Comparison of ENCODE assay signal across 8 cellular contexts in the genomic region with DNA sequence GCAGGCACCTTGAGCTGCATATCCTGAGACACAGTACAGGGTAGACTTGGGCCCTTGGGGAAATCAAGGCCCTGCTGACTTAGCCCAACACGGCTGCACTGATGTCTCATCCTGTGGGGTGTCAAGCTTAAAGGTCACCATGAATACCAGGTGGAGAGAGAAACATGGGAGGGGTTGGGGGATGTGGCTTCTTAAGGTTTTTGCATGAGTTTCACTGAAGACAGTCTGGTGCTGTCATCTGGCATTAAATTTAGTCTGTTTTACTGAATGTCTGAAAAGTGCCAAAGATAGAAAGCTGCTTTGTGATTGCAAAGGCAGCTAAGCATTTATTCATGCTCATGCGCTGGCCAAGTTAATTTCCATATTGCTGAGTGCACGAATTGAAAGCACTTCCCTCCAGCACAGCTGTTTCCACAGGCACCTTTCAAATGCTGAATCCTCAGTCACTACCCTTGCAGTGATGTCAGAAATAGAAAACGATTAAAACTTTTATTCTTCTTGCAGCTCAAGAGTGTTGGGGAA.
DNase-seq lines count a peak whose midpoint lies in the region; ATAC-seq, FAIRE-seq and TF ChIP-seq lines count a peak whose summit lies in the region.

No MANE protein-coding gene starts in this region.

- no peaks in the 10 kb centered on the region for H3K79me2 ChIP-seq in K562 (ENCODE audit: control insufficient read depth, insufficient read depth, low read length)

- no peak for TF ChIP-seq RAD21 in K562 (CRISPR knock-in tag; conservative IDR thresholded peaks at IDR 0.05 in 1 of 2, IDR thresholded peaks at IDR 0.05 in 1 of 2)

- in situ Hi-C loops in K562 (cut with MboI), result no loop called here

- H3K4me1 ChIP-seq in K562 (replicated peaks in 1 of 2; ENCODE audit: control insufficient read depth in 2 of 2, insufficient read depth in 2 of 2, low read length in 2 of 2), result peaks cover 0 to 12% of the 10 kb centered on the region in 2 experiments; a peak in 2 of 5 replicates

- no peaks in the 10 kb centered on the region for H3K27me3 ChIP-seq in K562 (ENCODE audit: control insufficient read depth in 2 of 2, insufficient read depth in 2 of 2, low read length in 2 of 2)

- H3K36me3 ChIP-seq in K562 (ENCODE audit: control insufficient read depth, insufficient read depth, low read length), result no peaks in the 10 kb centered on the region

- peak; percentile 91 for ATAC-seq in GM21447 (IDR thresholded peaks at IDR 0.05; ENCODE audit: unreplicated experiment)
- ATAC-seq in HG03571 (IDR thresholded peaks at IDR 0.05; ENCODE audit: unreplicated experiment), result peak; percentile 85
- no peak for ATAC-seq in K562
- peak; percentile 90 for ATAC-seq in stimulated activated effector memory CD8-positive, alpha-beta T cell treated with anti-CD3 and anti-CD28 coated beads, Interleukin-12 subunit alpha, Interleukin-12 subunit beta, amount 100 ng/mL, for 72 hours

- no TSS peak for BruUV-seq in K562 (replicated peaks; lab: Mats Ljungman, UMichigan)

- CTCF ChIA-PET in K562 (lab: Yijun Ruan, JAX; ENCODE audit: low intra/inter-chr PET ratio), result no interaction called here

- 68% methylated on average over 4 of the region's 4 CpGs for WGBS in K562 (ENCODE audit: insufficient coverage, low coverage, missing lambda C conversion rate)

- no peak overlapping the region for H3K9ac ChIP-seq in K562 (ENCODE audit: insufficient read depth in 1 of 2, low read depth in 2 of 2, low read length in 2 of 2)

- FAIRE-seq in GM12892 (lab: Jason Lieb, UNC) (peak; percentile 94), K562 (lab: Jason Lieb, UNC) (no peak), RCC 7860 (lab: Jason Lieb, UNC) (no peak)

- H3K4me3 ChIP-seq in K562, result no peak overlapping the region

- no peak overlapping the region for H3K27ac ChIP-seq in K562 (ENCODE audit: extremely low read depth, low read depth, low read length)

- POLR2A ChIA-PET in K562 (lab: Yijun Ruan, JAX), result interaction anchor here (0.7 to 1.2 kb wide), 5 partner anchors 9 to 25 kb away, joined by 3 to 4 read pairs (median 3); no protein-coding TSS in a partner anchor

- no peak for TF ChIP-seq CTCF in K562 (IDR thresholded peaks at IDR 0.05 in 2 of 3, conservative IDR thresholded peaks at IDR 0.05 in 1 of 3; ENCODE audit: insufficient read depth in 2 of 3, low read depth in 1 of 3, low read length in 3 of 3)

- TF ChIP-seq POLR2A in GM12892 (IDR thresholded peaks at IDR 0.05; ENCODE audit: low read depth, low read length) (no peak), K562 (conservative IDR thresholded peaks at IDR 0.05) (no peak)

- H3K9me3 Mint-ChIP-seq in stimulated activated effector memory CD8-positive, alpha-beta T cell treated with anti-CD3 and anti-CD28 coated beads, Interleukin-12 subunit alpha, Interleukin-12 subunit beta, amount 100 ng/mL, for 72 hours, result no peaks in the 10 kb centered on the region

- intact Hi-C loops in K562 (cut with micrococcal nuclease), result no loop called here

- H3K36me3 Mint-ChIP-seq in stimulated activated effector memory CD8-positive, alpha-beta T cell treated with anti-CD3 and anti-CD28 coated beads, Interleukin-12 subunit alpha, Interleukin-12 subunit beta, amount 100 ng/mL, for 72 hours, result peaks cover 16% of the 10 kb centered on the region

- H3K9me1 ChIP-seq in K562 (ENCODE audit: control insufficient read depth, insufficient read depth, low read length), result no peaks in the 10 kb centered on the region

- H3K4me3 Mint-ChIP-seq in stimulated activated effector memory CD8-positive, alpha-beta T cell treated with anti-CD3 and anti-CD28 coated beads, Interleukin-12 subunit alpha, Interleukin-12 subunit beta, amount 100 ng/mL, for 72 hours, result peak overlapping the region; percentile 26

- H3K9me3 ChIP-seq in K562 (replicated peaks; ENCODE audit: control insufficient read depth, insufficient read depth, low read depth, low read length), result no peaks in the 10 kb centered on the region

- no peak overlapping the region for H2AFZ ChIP-seq in K562 (ENCODE audit: low read depth, low read length)

- H3K27ac Mint-ChIP-seq in stimulated activated effector memory CD8-positive, alpha-beta T cell treated with anti-CD3 and anti-CD28 coated beads, Interleukin-12 subunit alpha, Interleukin-12 subunit beta, amount 100 ng/mL, for 72 hours, result peak overlapping the region; percentile 87

- peak; percentile 12 for DNase-seq in GM12892 (ENCODE audit: insufficient read length)
- DNase-seq in K562 (ENCODE audit: extremely low read depth in 1 of 4, low spot score in 3 of 4), result no peak
- DNase-seq in stimulated activated effector memory CD8-positive, alpha-beta T cell treated with anti-CD3 and anti-CD28 coated beads, Interleukin-12 subunit alpha, Interleukin-12 subunit beta, amount 100 ng/mL, for 72 hours (ENCODE audit: low spot score in 2 of 2), result no peak
- DNase-seq in SK-N-DZ (ENCODE audit: low spot score), result no peak
- DNase-seq in HPDE6-E6E7 (ENCODE audit: extremely low spot score), result no peak
- DNase-seq in RCC 7860 (ENCODE audit: low spot score), result no peak

- no peaks in the 10 kb centered on the region for H4K20me1 ChIP-seq in K562 (replicated peaks; ENCODE audit: control insufficient read depth, insufficient read depth, low read length)

- peaks cover 53% of the 10 kb centered on the region for H3K4me1 Mint-ChIP-seq in stimulated activated effector memory CD8-positive, alpha-beta T cell treated with anti-CD3 and anti-CD28 coated beads, Interleukin-12 subunit alpha, Interleukin-12 subunit beta, amount 100 ng/mL, for 72 hours

- H3K4me2 ChIP-seq in K562 (ENCODE audit: insufficient read depth, low read length), result no peak overlapping the region

- TF ChIP-seq EP300 in K562 (IDR thresholded peaks at IDR 0.05; ENCODE audit: low read length), result no peak

TF ChIP-seq in K562, 482 proteins besides CTCF, POLR2A, EP300 and RAD21:
- TF ChIP-seq PCBP1 (IDR thresholded peaks at IDR 0.05; ENCODE audit: low read depth, low read length, poor library complexity, severe bottlenecking) (no peak), ZNF316 (IDR thresholded peaks at IDR 0.05) (peak; percentile 10; the same call in 1 of the 2 replicates)
TF ChIP-seq in K562: peak in this region for 1.
